In the genomic region with DNA sequence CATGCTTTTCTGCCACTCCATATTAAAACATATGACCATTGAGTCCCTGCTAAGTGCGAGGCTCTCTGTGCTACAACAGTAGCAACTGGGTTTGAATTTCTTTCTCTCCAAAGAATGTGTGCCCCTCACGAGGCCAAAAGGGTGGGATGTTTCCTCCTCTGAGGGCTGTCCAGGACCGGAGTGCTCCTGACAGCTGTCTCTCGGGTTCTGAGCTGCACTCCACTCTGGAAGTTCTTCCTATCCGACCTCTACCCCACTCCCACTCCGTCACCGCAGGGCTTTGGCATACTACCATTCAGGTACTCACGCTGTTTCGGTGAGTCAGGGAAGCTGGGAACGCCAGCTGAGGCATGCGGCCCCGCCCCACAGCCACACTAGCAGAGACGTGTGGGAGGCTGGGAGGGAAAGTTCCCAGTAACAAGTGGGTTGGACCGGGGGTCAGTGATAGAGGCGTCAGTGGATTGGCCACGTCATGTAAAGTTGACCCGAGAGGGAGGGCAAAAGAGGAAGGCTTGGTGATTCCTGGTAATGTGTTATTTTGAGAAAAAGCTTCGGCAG, we compare ENCODE assay signal across 8 cellular contexts. TPM values are rescaled to one million over a fixed set of nuclear protein-coding genes. Genes with fewer than 3 reads are reported as not detected.
DNase-seq lines count a peak whose midpoint lies in the region; ATAC-seq, FAIRE-seq and TF ChIP-seq lines count a peak whose summit lies in the region.

No MANE protein-coding gene starts in this region.

- H3K27ac ChIP-seq in mesodermal cell (ENCODE audit: low read depth, low read length, severe bottlenecking), result peak overlapping the region; percentile 97

- H3K27me3 Mint-ChIP-seq in activated CD4-positive, alpha-beta memory T cell treated with anti-CD3 and anti-CD28 coated beads for 36 hours, result peaks cover under 1% of the 10 kb centered on the region
- peaks cover 17% of the 10 kb centered on the region for H3K27me3 Mint-ChIP-seq in endothelial cell (ENCODE audit: unreplicated experiment)

- peaks cover 17% of the 10 kb centered on the region for H3K36me3 Mint-ChIP-seq in activated CD4-positive, alpha-beta memory T cell treated with anti-CD3 and anti-CD28 coated beads for 36 hours
- H3K36me3 Mint-ChIP-seq in endothelial cell (ENCODE audit: low read depth, unreplicated experiment), result peaks cover 57% of the 10 kb centered on the region

- POLR2A ChIA-PET in activated CD4-positive, alpha-beta memory T cell treated with anti-CD3 and anti-CD28 coated beads for 36 hours (lab: Charles Lee), result interaction anchor here (0.6 to 1.4 kb wide), 4 partner anchors 43 to 135 kb away, joined by 3 to 4 read pairs (median 4); no protein-coding TSS in a partner anchor

- H3K4me3 ChIP-seq in AG10803 (ENCODE audit: low read length) (peak overlapping the region; percentile 97), mesodermal cell (ENCODE audit: extremely low read depth, insufficient read depth, low read length, poor library complexity, severe bottlenecking) (peak overlapping the region; percentile 76)

- TF ChIP-seq CTCF in AG10803 (conservative IDR thresholded peaks at IDR 0.05; ENCODE audit: low read length) (no peak), endothelial cell (IDR thresholded peaks at IDR 0.05; ENCODE audit: unreplicated experiment) (no peak)

- H3K9me3 ChIP-seq in mesodermal cell (ENCODE audit: control insufficient read depth, low read length), result no peaks in the 10 kb centered on the region

- WGBS in mesodermal cell (ENCODE audit: insufficient coverage in 2 of 2), 2 experiments, result 9 to 12% methylated on average over 13 to 16 of the region's 18 CpGs

- intact Hi-C loops in activated CD4-positive, alpha-beta memory T cell treated with anti-CD3 and anti-CD28 coated beads for 36 hours (cut with micrococcal nuclease), result loop anchor here (1.0 to 5.0 kb wide), 4 partner anchors 38 to 134 kb away; a partner anchor contains a TSS

- H3K4me1 Mint-ChIP-seq in activated CD4-positive, alpha-beta memory T cell treated with anti-CD3 and anti-CD28 coated beads for 36 hours (ENCODE audit: low read depth), result peaks cover 32% of the 10 kb centered on the region
- H3K4me1 Mint-ChIP-seq in endothelial cell (ENCODE audit: unreplicated experiment), result peaks cover 65% of the 10 kb centered on the region

- CTCF ChIA-PET in activated CD4-positive, alpha-beta memory T cell treated with anti-CD3 and anti-CD28 coated beads for 36 hours (lab: Charles Lee), result interaction anchor here (0.9 to 4.3 kb wide), 9 partner anchors 38 to 136 kb away, joined by 3 to 19 read pairs (median 4); a partner anchor contains a TSS

- ATAC-seq in HG03095 (IDR thresholded peaks at IDR 0.05; ENCODE audit: unreplicated experiment), result no peak

- FAIRE-seq in H54 (lab: Jason Lieb, UNC), result no peak

- H3K4me1 ChIP-seq in mesodermal cell (ENCODE audit: control insufficient read depth, insufficient read depth, low read length, poor library complexity, severe bottlenecking), result peaks cover 20% of the 10 kb centered on the region

- TF ChIP-seq POLR2A in H54 (IDR thresholded peaks at IDR 0.05; ENCODE audit: low read depth, low read length), result no peak; the same call in 1 of the 2 replicates

- peaks cover 49% of the 10 kb centered on the region for H3K36me3 ChIP-seq in mesodermal cell (ENCODE audit: control insufficient read depth, insufficient read depth, low read length)

- no peaks in the 10 kb centered on the region for H3K9me3 Mint-ChIP-seq in activated CD4-positive, alpha-beta memory T cell treated with anti-CD3 and anti-CD28 coated beads for 36 hours
- H3K9me3 Mint-ChIP-seq in endothelial cell (ENCODE audit: unreplicated experiment), result no peaks in the 10 kb centered on the region

- H3K4me3 Mint-ChIP-seq in activated CD4-positive, alpha-beta memory T cell treated with anti-CD3 and anti-CD28 coated beads for 36 hours, result peak overlapping the region; percentile 91
- peak overlapping the region; percentile 88 for H3K4me3 Mint-ChIP-seq in endothelial cell (ENCODE audit: unreplicated experiment)

- DNase-seq in AG10803 (ENCODE audit: low read depth) (peak; percentile 91), H54 (ENCODE audit: insufficient read length, low spot score) (peak; percentile 91), NCI-H510A treated with DMSO at 0.1 percent for 48 hours (lab: John Stamatoyannopoulos, UW) (peak; percentile 43), endothelial cell (ENCODE audit: low spot score) (peak; percentile 47)
- DNase-seq in activated CD4-positive, alpha-beta memory T cell treated with anti-CD3 and anti-CD28 coated beads for 36 hours, result peak; percentile 92
- DNase-seq in stimulated activated CD8-positive, alpha-beta memory T cell treated with anti-CD3 and anti-CD28 coated beads, Interleukin-4, amount 100 ng/mL, for 4 hours (ENCODE audit: low read depth in 2 of 2, low spot score in 1 of 2), result peak; percentile 28 to 43

- H3K27ac Mint-ChIP-seq in activated CD4-positive, alpha-beta memory T cell treated with anti-CD3 and anti-CD28 coated beads for 36 hours, result peak overlapping the region; percentile 94
- peak overlapping the region; percentile 92 for H3K27ac Mint-ChIP-seq in endothelial cell (ENCODE audit: unreplicated experiment)

RNA-seq across cellular contexts. Expression of a gene that starts 0.7 kb away (rescaled TPM):
- 10 to 100 TPM; 60.1 TPM for total RNA-seq in activated CD4-positive, alpha-beta memory T cell treated with anti-CD3 and anti-CD28 coated beads for 36 hours
- total RNA-seq in endothelial cell (ENCODE audit: unreplicated experiment), result 43.9 TPM
- polyA plus RNA-seq in mesodermal cell (2013, experiment 1 of 2), result 49.2 TPM
- polyA plus RNA-seq in mesodermal cell (2013, experiment 2 of 2), result 40.0 TPM

RNA-seq across cellular contexts. Expression of a gene that starts 5.4 kb away (rescaled TPM):
- total RNA-seq in activated CD4-positive, alpha-beta memory T cell treated with anti-CD3 and anti-CD28 coated beads for 36 hours, result 10 to 100 TPM; 34.1 to 37.7 TPM
- 39.2 TPM for total RNA-seq in endothelial cell (ENCODE audit: unreplicated experiment)
- 83.5 TPM for polyA plus RNA-seq in mesodermal cell (2013, experiment 1 of 2)
- 71.8 TPM for polyA plus RNA-seq in mesodermal cell (2013, experiment 2 of 2)

RNA-seq across cellular contexts. Expression of a gene that starts 7.3 kb away (rescaled TPM):
- total RNA-seq in activated CD4-positive, alpha-beta memory T cell treated with anti-CD3 and anti-CD28 coated beads for 36 hours, result under 1 TPM in 1 of 2 experiments, not detected in 1; 0.24 TPM
- total RNA-seq in endothelial cell (ENCODE audit: unreplicated experiment), result 413 TPM
- 64.7 TPM for polyA plus RNA-seq in mesodermal cell (2013, experiment 1 of 2)
- 43.3 TPM for polyA plus RNA-seq in mesodermal cell (2013, experiment 2 of 2)

RNA-seq across cellular contexts. Expression of a gene that starts 38.2 kb away (rescaled TPM):
- 100 to 1,000 TPM; 138 to 146 TPM for total RNA-seq in activated CD4-positive, alpha-beta memory T cell treated with anti-CD3 and anti-CD28 coated beads for 36 hours
- 173 TPM for total RNA-seq in endothelial cell (ENCODE audit: unreplicated experiment)
- 226 TPM for polyA plus RNA-seq in mesodermal cell (2013, experiment 1 of 2)
- polyA plus RNA-seq in mesodermal cell (2013, experiment 2 of 2), result 191 TPM

RNA-seq across cellular contexts. Expression of a gene that starts 38.7 kb away (rescaled TPM):
- total RNA-seq in activated CD4-positive, alpha-beta memory T cell treated with anti-CD3 and anti-CD28 coated beads for 36 hours, result 1 to 10 TPM; 6.3 to 7.1 TPM
- total RNA-seq in endothelial cell (ENCODE audit: unreplicated experiment), result 8.5 TPM
- 9.1 TPM for polyA plus RNA-seq in mesodermal cell (2013, experiment 1 of 2)
- 6.5 TPM for polyA plus RNA-seq in mesodermal cell (2013, experiment 2 of 2)

Comparison
In these comparisons a context has a peak if more than half of its experiments do, and no peak if none do; other contexts are left out.
1. DNase-seq: peak in every context shown above with its lines; median percentile 92 in activated CD4-positive, alpha-beta memory T cell treated with anti-CD3 and anti-CD28 coated beads for 36 hours; 91 in AG10803; 91 in H54; 47 in endothelial cell; 43 in NCI-H510A treated with DMSO at 0.1 percent for 48 hours; 36 in stimulated activated CD8-positive, alpha-beta memory T cell treated with anti-CD3 and anti-CD28 coated beads, Interleukin-4, amount 100 ng/mL, for 4 hours.
2. RNA of a gene that starts 7.3 kb away (total RNA-seq): 413 TPM in endothelial cell (single experiment); 0.24 TPM in activated CD4-positive, alpha-beta memory T cell treated with anti-CD3 and anti-CD28 coated beads for 36 hours; every median in the first group is over 100 times any median in the second.